Comparison of ENCODE assay signal across 8 cellular contexts in genomic region chr6:52574709-52575489, GRCh38. TPM values are rescaled to one million over a fixed set of nuclear protein-coding genes. Genes with fewer than 3 reads are reported as not detected.
DNase-seq lines count a peak whose midpoint lies in the region; ATAC-seq and TF ChIP-seq lines count a peak whose summit lies in the region.

No MANE protein-coding gene starts in this region.

- H3K9me3 ChIP-seq in OCI-LY3 (ENCODE audit: insufficient read depth, low read length) (no peaks in the 10 kb centered on the region), hepatocyte (ENCODE audit: low read depth) (no peaks in the 10 kb centered on the region)

- TF ChIP-seq CTCF in OCI-LY3 (IDR thresholded peaks at IDR 0.05; ENCODE audit: low read depth, low read length) (no peak), hepatocyte (IDR thresholded peaks at IDR 0.05; ENCODE audit: poor library complexity) (no peak)

- 47% methylated on average over 13 of the region's 13 CpGs for WGBS in hepatocyte (ENCODE audit: low lambda C conversion rate, missing lambda C conversion rate)

- no peak overlapping the region for H2AFZ ChIP-seq in OCI-LY3 (ENCODE audit: low read depth, low read length)
- no peak overlapping the region for H2AFZ ChIP-seq in hepatocyte

- H3K9ac ChIP-seq in OCI-LY3 (ENCODE audit: low read length) = 0 out of 2 replicates have a peak overlapping the region, but pooled peaks have one; percentile 78

- peaks cover 44% of the 10 kb centered on the region for H3K4me1 ChIP-seq in OCI-LY3 (ENCODE audit: low read length)
- H3K4me1 ChIP-seq in hepatocyte (ENCODE audit: insufficient read depth) = peaks cover 52% of the 10 kb centered on the region

- H3K27me3 ChIP-seq in OCI-LY3 (ENCODE audit: low read depth, low read length) (no peaks in the 10 kb centered on the region), hepatocyte (no peaks in the 10 kb centered on the region)

- peaks cover 42% of the 10 kb centered on the region for H4K20me1 ChIP-seq in OCI-LY3 (ENCODE audit: insufficient read depth, low read length)
- H4K20me1 ChIP-seq in hepatocyte (ENCODE audit: insufficient read depth, poor library complexity, severe bottlenecking) = peaks cover 11% of the 10 kb centered on the region

- H3K27ac ChIP-seq in OCI-LY3 (ENCODE audit: low read length) (no peak overlapping the region), hepatocyte (peak overlapping the region; percentile 89)

- peaks cover 10% of the 10 kb centered on the region for H3K36me3 ChIP-seq in OCI-LY3 (replicated peaks; ENCODE audit: low read depth, low read length)
- H3K36me3 ChIP-seq in hepatocyte (replicated peaks; ENCODE audit: insufficient read depth, low read depth) = no peaks in the 10 kb centered on the region

- H3K79me2 ChIP-seq in OCI-LY3 (ENCODE audit: low read length) (peaks cover 69% of the 10 kb centered on the region), hepatocyte (peaks cover 70% of the 10 kb centered on the region)

- DNase-seq in activated effector memory CD4-positive, alpha-beta T cell treated with anti-CD3 and anti-CD28 coated beads, Interleukin-2, amount 50 U/mL, for 16 hours = peak; percentile 84
- DNase-seq in hepatocyte (ENCODE audit: low spot score) (peak; percentile 74), DMS 273 (lab: John Stamatoyannopoulos, UW; ENCODE audit: unreplicated experiment) (no peak), middle frontal gyrus (ENCODE audit: extremely low spot score, low spot score) (no peak)
- peak; percentile 29 for DNase-seq in stimulated activated CD8-positive, alpha-beta memory T cell treated with anti-CD3 and anti-CD28 coated beads, Interleukin-12 subunit alpha, Interleukin-12 subunit beta, amount 100 ng/mL, for 4 hours (ENCODE audit: low read depth)

- H3K4me3 ChIP-seq in OCI-LY3 (ENCODE audit: low read length) = peak overlapping the region; percentile 81
- H3K4me3 ChIP-seq in hepatocyte = peak overlapping the region; percentile 95

- H3K4me2 ChIP-seq in OCI-LY3 (ENCODE audit: low read length) = peak overlapping the region; percentile 96
- peak overlapping the region; percentile 87 for H3K4me2 ChIP-seq in hepatocyte

- ATAC-seq in GM18499 (IDR thresholded peaks at IDR 0.05; ENCODE audit: insufficient read depth, unreplicated experiment) (peak; percentile 48), HG02759 (IDR thresholded peaks at IDR 0.05; ENCODE audit: unreplicated experiment) (peak; percentile 39)

- no peaks in the 10 kb centered on the region for H3K9me2 ChIP-seq in hepatocyte (replicated peaks; ENCODE audit: insufficient read depth)

RNA-seq across cellular contexts. Expression of gene TRAM2, which starts 2.0 kb away (rescaled TPM):
- total RNA-seq in hepatocyte = 47.6 and 48.2 TPM in 2 replicates
- 20.8 and 29.6 TPM in 2 replicates for polyA plus RNA-seq in hepatocyte

Comparison
In these comparisons a context has a peak if more than half of its experiments do, and no peak if none do; other contexts are left out.
1. DNase-seq: peak in activated effector memory CD4-positive, alpha-beta T cell treated with anti-CD3 and anti-CD28 coated beads, Interleukin-2, amount 50 U/mL, for 16 hours (single experiment), hepatocyte (single experiment) and stimulated activated CD8-positive, alpha-beta memory T cell treated with anti-CD3 and anti-CD28 coated beads, Interleukin-12 subunit alpha, Interleukin-12 subunit beta, amount 100 ng/mL, for 4 hours (single experiment); none in DMS 273 (single experiment) and middle frontal gyrus (single experiment).